Comparison of ENCODE assay signal across 3 cellular contexts in genomic region chr17:58312021-58312630, GRCh38.
TF ChIP-seq lines count a peak whose summit lies in the region.

No MANE protein-coding gene starts in this region.

TF ChIP-seq in SK-N-SH, 30 proteins besides CTCF, POLR2A, EP300 and RAD21:
- no peak for TF ChIP-seq REST (IDR thresholded peaks at IDR 0.05; ENCODE audit: low read depth, low read length)
- TF ChIP-seq PBX3 (IDR thresholded peaks at IDR 0.05) = no peak
- TF ChIP-seq NRF1 (IDR thresholded peaks at IDR 0.05; ENCODE audit: low read depth, low read length) = no peak
- TF ChIP-seq USF1 (IDR thresholded peaks at IDR 0.05; ENCODE audit: borderline replicate concordance, low read depth) = no peak
- TF ChIP-seq USF2 (IDR thresholded peaks at IDR 0.05; ENCODE audit: borderline replicate concordance, low read depth, low read length) = no peak
- TF ChIP-seq TCF12 (IDR thresholded peaks at IDR 0.05) = no peak
- TF ChIP-seq SIN3A (IDR thresholded peaks at IDR 0.05; ENCODE audit: borderline replicate concordance, low read depth, low read length) = no peak

TF ChIP-seq in SK-N-SH treated with all-trans-retinoic acid at 6 μM for 48 hours, 23 proteins besides CTCF, POLR2A, EP300 and RAD21:
- TF ChIP-seq OSR1 (CRISPR knock-in tag; IDR thresholded peaks at IDR 0.05) (no peak), ZFP3 (CRISPR knock-in tag; IDR thresholded peaks at IDR 0.05) (no peak), TCF4 (CRISPR knock-in tag; IDR thresholded peaks at IDR 0.05; ENCODE audit: borderline replicate concordance) (no peak)
TF ChIP-seq in SK-N-SH treated with all-trans-retinoic acid at 6 μM for 48 hours: peak in this region for 0.

TF ChIP-seq in IMR-90, 13 proteins besides CTCF, POLR2A, EP300 and RAD21:
- TF ChIP-seq RCOR1 (IDR thresholded peaks at IDR 0.05; ENCODE audit: insufficient replicate concordance, low read length) (no peak), RFX5 (IDR thresholded peaks at IDR 0.05; ENCODE audit: low read depth, low read length) (no peak), SMC3 (IDR thresholded peaks at IDR 0.05; ENCODE audit: low read depth, low read length) (no peak), BHLHE40 (IDR thresholded peaks at IDR 0.05; ENCODE audit: low read depth, low read length) (no peak), MXI1 (IDR thresholded peaks at IDR 0.05; ENCODE audit: borderline replicate concordance, low read depth, low read length) (no peak), USF2 (IDR thresholded peaks at IDR 0.05; ENCODE audit: low read depth, low read length) (no peak), CHD1 (IDR thresholded peaks at IDR 0.05; ENCODE audit: low read depth, low read length) (no peak), MAZ (IDR thresholded peaks at IDR 0.05; ENCODE audit: borderline replicate concordance, low read depth, low read length) (no peak), FOS (IDR thresholded peaks at IDR 0.05; ENCODE audit: low read depth, low read length) (no peak), CEBPB (IDR thresholded peaks at IDR 0.05; ENCODE audit: low read depth, low read length) (no peak), ELK1 (IDR thresholded peaks at IDR 0.05; ENCODE audit: borderline replicate concordance, low read depth, low read length) (no peak), MAFK (IDR thresholded peaks at IDR 0.05; ENCODE audit: low read depth, low read length) (no peak), NFE2L2 (IDR thresholded peaks at IDR 0.05; ENCODE audit: low read depth, low read length) (no peak)
TF ChIP-seq in IMR-90: peak in this region for 0.
